Comparison of ENCODE assay signal across 16 cellular contexts in the genomic region with DNA sequence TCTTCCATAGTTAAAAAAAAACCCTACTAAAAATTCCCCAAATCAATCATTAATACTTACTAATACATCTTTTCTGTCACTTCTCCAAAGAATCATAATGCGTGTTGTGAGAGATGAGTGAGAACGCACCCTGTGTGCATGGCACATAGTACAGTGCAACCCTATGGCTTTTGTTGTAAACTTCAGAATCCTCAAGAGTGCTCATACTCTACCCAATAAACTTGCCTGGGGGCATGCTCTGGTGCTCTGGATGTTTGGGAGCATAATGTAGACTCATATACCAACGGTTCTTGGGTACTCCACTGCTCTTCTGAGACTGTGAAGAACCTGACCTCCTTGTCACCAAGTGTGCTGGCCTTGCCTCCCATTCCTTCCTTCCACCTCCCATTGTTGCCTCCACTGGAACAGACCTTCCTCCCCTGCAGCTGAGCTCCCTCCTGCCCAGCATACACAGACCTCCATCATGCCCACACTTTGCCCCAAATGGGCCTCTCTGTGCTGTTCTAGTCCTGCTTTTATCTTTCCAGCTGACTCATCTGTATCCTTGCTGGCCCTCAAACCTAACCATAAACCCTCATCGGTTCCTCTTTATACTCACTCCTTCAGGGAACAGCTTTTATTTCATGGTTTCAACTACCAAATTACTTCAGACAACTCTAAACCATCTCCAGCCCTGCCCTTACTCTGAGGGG. TPM values are rescaled to one million over a fixed set of nuclear protein-coding genes. Genes with fewer than 3 reads are reported as not detected.
A peak's percentile ranks its signal among the peaks of the same experiment; 100 is the strongest.
DNase-seq lines count a peak whose midpoint lies in the region; ATAC-seq and TF ChIP-seq lines count a peak whose summit lies in the region.
"Had no signal": no experiment of that assay in that cellular context is flagged by ENCODE, and none has a peak within 500 bp of the region (broad histone marks: within the 10 kb centered on the region; RNA-seq: fewer than 3 reads in every experiment).

No MANE protein-coding gene starts in this region.

- peak overlapping the region; percentile 93 to 97 for H3K27ac ChIP-seq in liver (ENCODE audit: low read depth in 1 of 2, low read length in 2 of 2)
- H3K27ac ChIP-seq: BLaER1 had no signal

- TF ChIP-seq RAD21 in liver (IDR thresholded peaks at IDR 0.05) = no peak

- H3K9me3 ChIP-seq in liver (ENCODE audit: control insufficient read depth in 4 of 4, low read length in 3 of 4) = no peaks in the 10 kb centered on the region
- H3K9me3 ChIP-seq: BLaER1, MG63 had no signal

- H3K9ac ChIP-seq in liver (ENCODE audit: low read depth in 1 of 2, low read length in 2 of 2) = no peak overlapping the region
- H3K9ac ChIP-seq: BLaER1 had no signal

- ATAC-seq in HG02588 (IDR thresholded peaks at IDR 0.05; ENCODE audit: unreplicated experiment) (peak; percentile 57), T-cell (replicated peaks in 1 of 4) (no peak), HG02798 (IDR thresholded peaks at IDR 0.05; ENCODE audit: poor library complexity, unreplicated experiment) (no peak)
- ATAC-seq: HCT116, Right ventricle myocardium inferior had no signal

- peak overlapping the region; percentile 18 to 34 for H3K27ac Mint-ChIP-seq in T-cell

- no peaks in the 10 kb centered on the region for H3K9me3 Mint-ChIP-seq in T-cell
- H3K9me3 Mint-ChIP-seq: immature natural killer cell had no signal

- POLR2A ChIA-PET in T-cell (lab: Charles Lee) = no interaction called here

- H3K27me3 Mint-ChIP-seq in T-cell = no peaks in the 10 kb centered on the region

- DNase-seq in ELR (ENCODE audit: low read depth) (peak; percentile 37), T-cell (no peak), HK-2 (ENCODE audit: unreplicated experiment) (no peak), HuH-7 (ENCODE audit: low spot score) (no peak), GM19238 (ENCODE audit: insufficient read length, low spot score) (no peak)
- DNase-seq: activated CD4-positive, CD25-positive, alpha-beta regulatory T cell; activated effector memory CD4-positive, alpha-beta T cell treated with Interleukin-2 at 50 U/mL for 16 hours; immature natural killer cell; MG63 had no signal

- H3K4me3 Mint-ChIP-seq in T-cell = no peak overlapping the region

- no peak overlapping the region for H3K4me3 ChIP-seq in liver (ENCODE audit: low read depth in 1 of 3, low read length in 3 of 3)
- H3K4me3 ChIP-seq: BLaER1, MG63 had no signal

- H3K4me1 ChIP-seq in liver (ENCODE audit: control insufficient read depth in 4 of 4, insufficient read depth in 4 of 4, low read length in 3 of 4) = peaks cover 7 to 26% (median 15%) of the 10 kb centered on the region in 4 donors
- H3K4me1 ChIP-seq: BLaER1 had no signal

- WGBS in liver = 92% methylated on average over 4 of the region's 4 CpGs

- peaks cover 52% of the 10 kb centered on the region for H3K36me3 Mint-ChIP-seq in T-cell

- H3K36me3 ChIP-seq in liver (ENCODE audit: control insufficient read depth in 4 of 4, insufficient read depth in 3 of 4, low read depth in 1 of 4, low read length in 3 of 4) = peaks cover 0 to 7% (median 3%) of the 10 kb centered on the region in 4 donors

- peaks cover 28 to 62% (median 58%) of the 10 kb centered on the region in 3 donors for H3K4me1 Mint-ChIP-seq in T-cell

- CTCF ChIA-PET in T-cell (lab: Charles Lee) = interaction anchor here (0.5 to 0.6 kb wide), 2 partner anchors 10 to 206 kb away, joined by 3 read pairs; no protein-coding TSS in a partner anchor

- H3K27me3 ChIP-seq in liver (ENCODE audit: control insufficient read depth in 4 of 4, insufficient read depth in 4 of 4, low read length in 3 of 4) = no peaks in the 10 kb centered on the region
- H3K27me3 ChIP-seq: BLaER1, MG63 had no signal

- TF ChIP-seq CTCF in liver (IDR thresholded peaks at IDR 0.05; ENCODE audit: low read depth, low read length, missing input control) = no peak

TF ChIP-seq in liver, 16 proteins besides CTCF, POLR2A, EP300 and RAD21:
- no peak for TF ChIP-seq SP1 (IDR thresholded peaks at IDR 0.05)
- TF ChIP-seq JUND (IDR thresholded peaks at IDR 0.05) = no peak
- TF ChIP-seq FOXA2 (IDR thresholded peaks at IDR 0.05) = no peak
- no peak for TF ChIP-seq YY1 (IDR thresholded peaks at IDR 0.05)
- TF ChIP-seq TAF1 (conservative IDR thresholded peaks at IDR 0.05) = no peak
- TF ChIP-seq GABPA (IDR thresholded peaks at IDR 0.05 in 1 of 2, conservative IDR thresholded peaks at IDR 0.05 in 1 of 2) = no peak
- no peak for TF ChIP-seq HNF4A (conservative IDR thresholded peaks at IDR 0.05)
- TF ChIP-seq, protein P1, sequence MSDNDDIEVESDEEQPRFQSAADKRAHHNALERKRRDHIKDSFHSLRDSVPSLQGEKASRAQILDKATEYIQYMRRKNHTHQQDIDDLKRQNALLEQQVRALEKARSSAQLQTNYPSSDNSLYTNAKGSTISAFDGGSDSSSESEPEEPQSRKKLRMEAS (IDR thresholded peaks at IDR 0.05) = no peak
- no peak for TF ChIP-seq EGR1 (IDR thresholded peaks at IDR 0.05; ENCODE audit: low read depth in 2 of 2)
- no peak for TF ChIP-seq FOXA1 (IDR thresholded peaks at IDR 0.05)
- no peak for TF ChIP-seq NR2F2 (IDR thresholded peaks at IDR 0.05)

RNA-seq across cellular contexts. Expression of a gene that starts 8.9 kb away (rescaled TPM):
- total RNA-seq in T-cell (10 to 100 TPM; 10.5 to 24.2 (median 20.3) TPM), liver (1 to 10 TPM; 3.5 to 5.1 TPM)
- 1 to 10 TPM; 4.0 to 5.5 TPM for polyA plus RNA-seq in liver

RNA-seq across cellular contexts. Expression of a gene that starts 57.4 kb away (rescaled TPM):
- under 1 TPM; 0.10 to 0.26 (median 0.16) TPM for total RNA-seq in T-cell
- 1 to 10 TPM in 1 of 2 donors, under 1 TPM in 1; 0.37 to 1.9 TPM for total RNA-seq in liver
- polyA plus RNA-seq in liver = under 1 TPM; 0.23 to 0.44 TPM
- total RNA-seq: myocyte had no signal
